ENCODE assay signal across 9 cellular contexts in genomic region chr10:99429521-99430095, GRCh38. TPM values are rescaled to one million over a fixed set of nuclear protein-coding genes. Genes with fewer than 3 reads are reported as not detected.
DNase-seq lines count a peak whose midpoint lies in the region; ATAC-seq, FAIRE-seq and TF ChIP-seq lines count a peak whose summit lies in the region.
"Had no signal": no experiment of that assay in that cellular context is flagged by ENCODE, and none has a peak within 500 bp of the region (broad histone marks: within the 10 kb centered on the region; RNA-seq: fewer than 3 reads in every experiment).

No MANE protein-coding gene starts in this region.

- H3K4me1 Mint-ChIP-seq in HFFc6 (ENCODE audit: low read depth) (peaks cover 29% of the 10 kb centered on the region), mesothelial cell of epicardium (peaks cover 18% of the 10 kb centered on the region)

- peaks cover 5% of the 10 kb centered on the region for H3K36me3 ChIP-seq in brain microvascular endothelial cell (replicated peaks)
- H3K36me3 ChIP-seq: neutrophil had no signal

- H3K27ac ChIP-seq in A549 (peak overlapping the region; percentile 85 to 94), brain microvascular endothelial cell (no peak overlapping the region)

- H3K4me3 Mint-ChIP-seq in HFFc6, result peak overlapping the region; percentile 100
- H3K4me3 Mint-ChIP-seq in mesothelial cell of epicardium, result peak overlapping the region; percentile 97

- in situ Hi-C loops in brain microvascular endothelial cell (cut with HindIII; ENCODE audit: low pct_ligation_motif_present, low sequenced_read_pairs), result no loop called here

- no peak for ATAC-seq in A549
- ATAC-seq in GM19452 (IDR thresholded peaks at IDR 0.05; ENCODE audit: unreplicated experiment), result no peak

- no peak for TF ChIP-seq RAD21 in A549 (conservative IDR thresholded peaks at IDR 0.05 in 1 of 2, IDR thresholded peaks at IDR 0.05 in 1 of 2)

- peak overlapping the region; percentile 95 for H3K4me2 ChIP-seq in A549

- 4% methylated on average over 6 of the region's 6 CpGs for WGBS in A549 (ENCODE audit: missing lambda C conversion rate)

- no peaks in the 10 kb centered on the region for H3K27me3 ChIP-seq in brain microvascular endothelial cell (replicated peaks)
- H3K27me3 ChIP-seq: neutrophil had no signal

- TF ChIP-seq CTCF in A549 (IDR thresholded peaks at IDR 0.05) (no peak), HFFc6 (IDR thresholded peaks at IDR 0.05) (no peak), brain microvascular endothelial cell (IDR thresholded peaks at IDR 0.05; ENCODE audit: low read depth, low read length, missing control alignments) (no peak), mesothelial cell of epicardium (IDR thresholded peaks at IDR 0.05; ENCODE audit: unreplicated experiment) (no peak)

- peak overlapping the region; percentile 87; the same call in 1 of the 2 replicates for H3K27ac Mint-ChIP-seq in HFFc6
- H3K27ac Mint-ChIP-seq in mesothelial cell of epicardium, result peak overlapping the region; percentile 84

- H3K4me3 ChIP-seq in A549, result peak overlapping the region; percentile 88
- H3K4me3 ChIP-seq in brain microvascular endothelial cell (ENCODE audit: low read depth, low read length), result peak overlapping the region; percentile 100

- peaks cover 18% of the 10 kb centered on the region; the same call in 2 of the 3 replicates for H3K4me1 ChIP-seq in A549

- CTCF ChIA-PET in A549 (lab: Yijun Ruan, JAX), result interaction anchor here (1.1 to 12.8 kb wide), 4 partner anchors 10 to 185 kb away, joined by 4 to 260 read pairs (median 4); partner anchors contain the start of gene SLC25A28

- H3K36me3 Mint-ChIP-seq in HFFc6 (ENCODE audit: low read depth) (no peaks in the 10 kb centered on the region; the same call in 1 of the 2 replicates), mesothelial cell of epicardium (no peaks in the 10 kb centered on the region)

- no peak for FAIRE-seq in A549 (lab: Jason Lieb, UNC)

- no peak for DNase-seq in A549 (ENCODE audit: low read depth in 1 of 2, low spot score in 1 of 2)
- DNase-seq in HFFc6, result no peak
- no peak for DNase-seq in brain microvascular endothelial cell
- DNase-seq in mesothelial cell of epicardium (ENCODE audit: low spot score in 2 of 2, unreplicated experiment in 2 of 2), result no peak
- DNase-seq in NCI-H146 treated with DMSO at 0.1 percent for 48 hours (lab: John Stamatoyannopoulos, UW; ENCODE audit: unreplicated experiment), result no peak
- no peak for DNase-seq in DMS79 treated with DMSO at 0.1 percent for 48 hours (lab: John Stamatoyannopoulos, UW)
- no peak for DNase-seq in LoVo (ENCODE audit: low spot score)

- TF ChIP-seq POLR2A in A549 (IDR thresholded peaks at IDR 0.05; ENCODE audit: low read length), result no peak

- POLR2A ChIA-PET in A549 (lab: Yijun Ruan, JAX), result interaction anchor here (0.8 to 2.2 kb wide), 6 partner anchors 10 to 191 kb away, joined by 3 to 27 read pairs (median 4); partner anchors contain the start of gene SLC25A28

- no peaks in the 10 kb centered on the region for H3K9me3 Mint-ChIP-seq in HFFc6
- no peaks in the 10 kb centered on the region for H3K9me3 Mint-ChIP-seq in mesothelial cell of epicardium

- no peaks in the 10 kb centered on the region for H3K9me3 ChIP-seq in A549
- H3K9me3 ChIP-seq: neutrophil had no signal

- no peak for TF ChIP-seq EP300 in A549 (IDR thresholded peaks at IDR 0.05)

- peaks cover 7% of the 10 kb centered on the region; the same call in 1 of the 2 replicates for H3K27me3 Mint-ChIP-seq in HFFc6 (ENCODE audit: insufficient read depth)
- H3K27me3 Mint-ChIP-seq in mesothelial cell of epicardium (ENCODE audit: low read depth), result no peaks in the 10 kb centered on the region

TF ChIP-seq in A549, 52 proteins besides CTCF, POLR2A, EP300 and RAD21:
- TF ChIP-seq RARB (CRISPR knock-in tag; IDR thresholded peaks at IDR 0.05) (no peak), NR3C1 (IDR thresholded peaks at IDR 0.05) (no peak), RCOR1 (IDR thresholded peaks at IDR 0.05; ENCODE audit: low read depth, low read length) (no peak), EHF (CRISPR knock-in tag; IDR thresholded peaks at IDR 0.05) (no peak)
TF ChIP-seq in A549: peak in this region for 0.

RNA-seq across cellular contexts. Expression of gene GOT1, which starts 0.8 kb away (rescaled TPM):
- polyA plus RNA-seq in A549 (2011; rRNA removed), result 34.9 and 55.7 TPM in 2 replicates
- 20.8 and 25.6 TPM in 2 replicates for polyA plus RNA-seq in A549 (2012; cell fraction: cytosol; rRNA removed)
- 15.5 and 24.5 TPM in 2 replicates for polyA plus RNA-seq in A549 (2012; cell fraction: nucleus; rRNA removed)
- 27.6 to 31.3 TPM (median 31.1 TPM) in 3 replicates for polyA plus RNA-seq in A549 (2017; fragmentation: RNase III; extraction: RNeasy Plus Mini Kit Qiagen cat#74134 plus additional on column Dnase treatment)
- 33.7 and 34.2 TPM in 2 replicates for polyA minus RNA-seq in A549 (2011; rRNA and poly(A)+ RNA removed)
- 10 to 100 TPM; 34.9 to 42.0 (median 41.6) TPM for total RNA-seq in HFFc6 (2021; fragmentation: NEBNext Ultra II Directional; extraction: Animal tissue kit (Norgen Biotek cat#: 25700))
- 21.6 to 24.4 TPM (median 22.9 TPM) in 3 replicates for total RNA-seq in mesothelial cell of epicardium
